ENCODE assay signal across 18 cellular contexts in genomic region chr9:33408087-33408486, GRCh38. TPM values are rescaled to one million over a fixed set of nuclear protein-coding genes. Genes with fewer than 3 reads are reported as not detected.
DNase-seq lines count a peak whose midpoint lies in the region; ATAC-seq and TF ChIP-seq lines count a peak whose summit lies in the region.
"Had no signal": no experiment of that assay in that cellular context is flagged by ENCODE, and none has a peak within 500 bp of the region (broad histone marks: within the 10 kb centered on the region; RNA-seq: fewer than 3 reads in every experiment).

No MANE protein-coding gene starts in this region.

- intact Hi-C loops in MCF 10A (cut with micrococcal nuclease) (no loop called here), breast epithelium (cut with DNase I; ENCODE audit: low total_unique reads) (no loop called here)

- TF ChIP-seq POLR2A in breast epithelium (IDR thresholded peaks at IDR 0.05), result no peak

- H3K27me3 Mint-ChIP-seq in MCF 10A (ENCODE audit: insufficient read depth, unreplicated experiment), result no peaks in the 10 kb centered on the region
- peaks cover 34% of the 10 kb centered on the region for H3K27me3 Mint-ChIP-seq in stimulated activated memory B cell treated with anti-CD40 and anti-IgM and Interleukin-4, amounts not matched to agents 10 μg/mL and 1 μg/mL and 100 μg/mL, for 72 hours
- H3K27me3 Mint-ChIP-seq: CD4-positive, alpha-beta T cell had no signal

- H3K4me1 Mint-ChIP-seq in MCF 10A (ENCODE audit: insufficient read depth, unreplicated experiment), result peaks cover 10% of the 10 kb centered on the region
- no peaks in the 10 kb centered on the region for H3K4me1 Mint-ChIP-seq in stimulated activated memory B cell treated with anti-CD40 and anti-IgM and Interleukin-4, amounts not matched to agents 10 μg/mL and 1 μg/mL and 100 μg/mL, for 72 hours

- no peaks in the 10 kb centered on the region for H3K36me3 Mint-ChIP-seq in MCF 10A (ENCODE audit: insufficient read depth, unreplicated experiment)
- H3K36me3 Mint-ChIP-seq in stimulated activated memory B cell treated with anti-CD40 and anti-IgM and Interleukin-4, amounts not matched to agents 10 μg/mL and 1 μg/mL and 100 μg/mL, for 72 hours, result no peaks in the 10 kb centered on the region

- DNase-seq in MCF 10A (ENCODE audit: unreplicated experiment), result peak; percentile 89
- no peak for DNase-seq in breast epithelium (ENCODE audit: low spot score in 2 of 2)
- DNase-seq in RPMI7951 (ENCODE audit: low read depth), result peak; percentile 50
- DNase-seq in AG08396 (ENCODE audit: low spot score), result no peak
- DNase-seq in NCI-H1092 treated with DMSO at 0.1 percent for 48 hours (lab: John Stamatoyannopoulos, UW), result no peak
- DNase-seq: Calu3; CD4-positive, alpha-beta T cell; KG1; MG63; NCI-H1417 treated with DMSO at 0.1 percent for 48 hours; NCI-H2029 treated with DMSO at 0.1 percent for 48 hours; NCI-H526; Right ventricle myocardium superior; SK-N-SH had no signal

- no peak overlapping the region for H3K27ac ChIP-seq in breast epithelium

- no peaks in the 10 kb centered on the region for H3K9me3 Mint-ChIP-seq in MCF 10A (ENCODE audit: unreplicated experiment)
- no peaks in the 10 kb centered on the region for H3K9me3 Mint-ChIP-seq in stimulated activated memory B cell treated with anti-CD40 and anti-IgM and Interleukin-4, amounts not matched to agents 10 μg/mL and 1 μg/mL and 100 μg/mL, for 72 hours
- H3K9me3 Mint-ChIP-seq: CD4-positive, alpha-beta T cell had no signal

- no peak overlapping the region for H3K4me3 ChIP-seq in breast epithelium
- H3K4me3 ChIP-seq: MG63 had no signal

- CTCF ChIA-PET in MCF 10A (lab: Yijun Ruan, JAX), result interaction anchor here (0.6 to 5.3 kb wide), 11 partner anchors 9 to 240 kb away, joined by 3 to 47 read pairs (median 4); no protein-coding TSS in a partner anchor

- ATAC-seq in esophagus mucosa (peak; percentile 94), HG03196 (IDR thresholded peaks at IDR 0.05; ENCODE audit: unreplicated experiment) (no peak)
- ATAC-seq in stimulated activated memory B cell treated with anti-CD40 and anti-IgM and Interleukin-4, amounts not matched to agents 10 μg/mL and 1 μg/mL and 100 μg/mL, for 72 hours, result peak; percentile 55

- no peak overlapping the region for H3K4me3 Mint-ChIP-seq in MCF 10A (ENCODE audit: unreplicated experiment)
- no peak overlapping the region for H3K4me3 Mint-ChIP-seq in stimulated activated memory B cell treated with anti-CD40 and anti-IgM and Interleukin-4, amounts not matched to agents 10 μg/mL and 1 μg/mL and 100 μg/mL, for 72 hours
- H3K4me3 Mint-ChIP-seq: CD4-positive, alpha-beta T cell had no signal

- H3K27me3 ChIP-seq in breast epithelium, result no peaks in the 10 kb centered on the region
- H3K27me3 ChIP-seq: MG63 had no signal

- TF ChIP-seq CTCF in MCF 10A (IDR thresholded peaks at IDR 0.05; ENCODE audit: unreplicated experiment) (no peak), breast epithelium (IDR thresholded peaks at IDR 0.05) (no peak)

- BruUV-seq in MCF 10A (replicated peaks; lab: Mats Ljungman, UMichigan), result no TSS peak

- no peaks in the 10 kb centered on the region for H3K9me3 ChIP-seq in breast epithelium
- H3K9me3 ChIP-seq: MG63, SK-N-SH had no signal

- POLR2A ChIA-PET in MCF 10A (lab: Yijun Ruan, JAX), result interaction anchor here (0.6 to 1.2 kb wide), 6 partner anchors 39 to 144 kb away, joined by 3 to 4 read pairs (median 3); partner anchors contain the start of genes AQP3, BAG1 and NOL6

- peak overlapping the region; percentile 70 for H3K27ac Mint-ChIP-seq in MCF 10A (ENCODE audit: low read depth, unreplicated experiment)
- no peak overlapping the region for H3K27ac Mint-ChIP-seq in stimulated activated memory B cell treated with anti-CD40 and anti-IgM and Interleukin-4, amounts not matched to agents 10 μg/mL and 1 μg/mL and 100 μg/mL, for 72 hours
- H3K27ac Mint-ChIP-seq: CD4-positive, alpha-beta T cell had no signal

- no peaks in the 10 kb centered on the region for H3K36me3 ChIP-seq in breast epithelium
- H3K36me3 ChIP-seq: MG63 had no signal

- H3K4me1 ChIP-seq in breast epithelium, result no peaks in the 10 kb centered on the region

RNA-seq across cellular contexts. Expression of gene AQP7, which starts 5.7 kb away (rescaled TPM):
- not detected in 2 replicates for total RNA-seq in MCF 10A (2022)
- total RNA-seq in breast epithelium, result 100 to 1,000 TPM in 1 of 3 donors, 10 to 100 TPM in 2; 29.3 to 193 (median 38.3) TPM
- total RNA-seq in RPMI7951 (2014; rRNA removed; shearing (Covaris generic)), result not detected in 2 replicates
- total RNA-seq in esophagus mucosa, result 1.7 TPM
- total RNA-seq: A172 had no signal

RNA-seq across cellular contexts. Expression of gene AQP3, which starts 39.3 kb away (rescaled TPM):
- total RNA-seq in MCF 10A (2022) (0.83 and 0.89 TPM in 2 replicates), breast epithelium (10 to 100 TPM; 19.0 to 47.9 (median 45.1) TPM), esophagus mucosa (1,467 TPM)
- total RNA-seq in RPMI7951 (2014; rRNA removed; shearing (Covaris generic)), result 1.4 and 1.6 TPM in 2 replicates

Comparison
In these comparisons a context has a peak if more than half of its experiments do, and no peak if none do; other contexts are left out.
1. DNase-seq: peak in MCF 10A (single experiment) and RPMI7951 (single experiment); none in breast epithelium (0 of 2), AG08396 (single experiment) and NCI-H1092 treated with DMSO at 0.1 percent for 48 hours (single experiment).
2. RNA of gene AQP7, which starts 5.7 kb away (total RNA-seq): 29.3 to 193 TPM in breast epithelium; 1.7 TPM in esophagus mucosa (single experiment), not detected in MCF 10A and not detected in RPMI7951; every median in the first group is over 10 times any median in the second.
3. RNA of gene AQP3, which starts 39.3 kb away (total RNA-seq): 1,467 TPM in esophagus mucosa (single experiment); 19.0 to 47.9 TPM in breast epithelium, 1.4 to 1.6 TPM in RPMI7951 and 0.83 to 0.89 TPM in MCF 10A; every median in the first group is over 10 times any median in the second.